ENCODE assay signal across 14 cellular contexts in genomic region chr9:120387257-120387999, GRCh38.
DNase-seq lines count a peak whose midpoint lies in the region; ATAC-seq and TF ChIP-seq lines count a peak whose summit lies in the region.
"Had no signal": no experiment of that assay in that cellular context is flagged by ENCODE, and none has a peak within 500 bp of the region (broad histone marks: within the 10 kb centered on the region; RNA-seq: fewer than 3 reads in every experiment).

No MANE protein-coding gene starts in this region.

- H4K20me1 ChIP-seq in BLaER1 treated with 17β-estradiol and CSF1 and Interleukin-3, amounts not matched to agents 10 nM and 100 nM: no peaks in the 10 kb centered on the region

- peaks cover 0 to 73% (median 66%) of the 10 kb centered on the region in 10 experiments; a peak in 17 of 20 replicates for H3K4me1 ChIP-seq in BLaER1 treated with 17β-estradiol and CSF1 and Interleukin-3, amounts not matched to agents 10 nM and 100 nM
- no peaks in the 10 kb centered on the region for H3K4me1 ChIP-seq in left lung

- no peak for TF ChIP-seq CTCF in left lung (IDR thresholded peaks at IDR 0.05)

- H3K27me3 ChIP-seq in BLaER1 treated with 17β-estradiol and CSF1 and Interleukin-3, amounts not matched to agents 10 nM and 100 nM: no peaks in the 10 kb centered on the region
- no peaks in the 10 kb centered on the region for H3K27me3 ChIP-seq in left lung
- H3K27me3 ChIP-seq: brain microvascular endothelial cell had no signal

- DNase-seq in NCI-H1092 treated with DMSO at 0.1 percent for 48 hours (lab: John Stamatoyannopoulos, UW) (peak; percentile 95), NCI-H510A (lab: John Stamatoyannopoulos, UW) (peak; percentile 93), left lung (no peak), LoVo (ENCODE audit: low spot score) (no peak), NCI-H82 treated with DMSO at 0.1 percent for 48 hours (lab: John Stamatoyannopoulos, UW; ENCODE audit: unreplicated experiment) (no peak)
- DNase-seq in stimulated activated CD4-positive, alpha-beta T cell treated with anti-CD3 and anti-CD28 coated beads, Interleukin-4, amount 100 ng/mL, for 1 hour: no peak
- DNase-seq: brain microvascular endothelial cell; foreskin melanocyte; PC-9; stimulated activated CD4-positive, alpha-beta T cell treated with anti-CD3 and anti-CD28 coated beads, Interleukin-4, amount 100 ng/mL, for 24 hours; T-helper 17 cell had no signal

- H3K4me2 ChIP-seq in BLaER1 treated with 17β-estradiol and CSF1 and Interleukin-3, amounts not matched to agents 10 nM and 100 nM: peak overlapping the region in 8 of 11 experiments; percentile 15 to 54 (median 44); a peak in 11 of 22 replicates
- H3K4me2 ChIP-seq: PC-9 had no signal

- H3K4me3 ChIP-seq in BLaER1 treated with 17β-estradiol and CSF1 and Interleukin-3, amounts not matched to agents 10 nM and 100 nM: no peak overlapping the region
- no peak overlapping the region for H3K4me3 ChIP-seq in left lung
- H3K4me3 ChIP-seq: PC-9 had no signal

- intact Hi-C loops in left lung (cut with DNase I): no loop called here

- peak overlapping the region in 5 of 11 experiments; percentile 13 to 92 (median 58); a peak in 9 of 22 replicates for H3K27ac ChIP-seq in BLaER1 treated with 17β-estradiol and CSF1 and Interleukin-3, amounts not matched to agents 10 nM and 100 nM
- no peak overlapping the region for H3K27ac ChIP-seq in left lung
- H3K27ac ChIP-seq: brain microvascular endothelial cell, PC-9 had no signal

- ATAC-seq in left lung (peak; percentile 59), GM18511 (IDR thresholded peaks at IDR 0.05; ENCODE audit: unreplicated experiment) (no peak)
- ATAC-seq: stimulated activated memory B cell treated with anti-CD40 and anti-IgM and Interleukin-4, amounts not matched to agents 10 μg/mL and 1 μg/mL and 100 μg/mL, for 72 hours; T-helper 17 cell had no signal

- H3K9me3 ChIP-seq in BLaER1 treated with 17β-estradiol and CSF1 and Interleukin-3, amounts not matched to agents 10 nM and 100 nM (replicated peaks in 1 of 11): no peaks in the 10 kb centered on the region
- H3K9me3 ChIP-seq in left lung: no peaks in the 10 kb centered on the region

- H3K9ac ChIP-seq in BLaER1 treated with 17β-estradiol and CSF1 and Interleukin-3, amounts not matched to agents 10 nM and 100 nM: peak overlapping the region in 2 of 11 experiments; percentile 9 to 14; a peak in 3 of 22 replicates

- H3K36me3 ChIP-seq in BLaER1 treated with 17β-estradiol and CSF1 and Interleukin-3, amounts not matched to agents 10 nM and 100 nM: peaks cover 39 to 64% (median 48%) of the 10 kb centered on the region in 11 experiments
- peaks cover 0 to 55% of the 10 kb centered on the region in 2 donors for H3K36me3 ChIP-seq in left lung

Comparison
In these comparisons a context has a peak if more than half of its experiments do, and no peak if none do; other contexts are left out.
1. DNase-seq: peak in NCI-H1092 treated with DMSO at 0.1 percent for 48 hours (single experiment) and NCI-H510A (single experiment); none in left lung (0 of 2), stimulated activated CD4-positive, alpha-beta T cell treated with anti-CD3 and anti-CD28 coated beads, Interleukin-4, amount 100 ng/mL, for 1 hour (single experiment), LoVo (single experiment) and NCI-H82 treated with DMSO at 0.1 percent for 48 hours (single experiment).